ENCODE assay signal across 1 cellular context in the genomic region with DNA sequence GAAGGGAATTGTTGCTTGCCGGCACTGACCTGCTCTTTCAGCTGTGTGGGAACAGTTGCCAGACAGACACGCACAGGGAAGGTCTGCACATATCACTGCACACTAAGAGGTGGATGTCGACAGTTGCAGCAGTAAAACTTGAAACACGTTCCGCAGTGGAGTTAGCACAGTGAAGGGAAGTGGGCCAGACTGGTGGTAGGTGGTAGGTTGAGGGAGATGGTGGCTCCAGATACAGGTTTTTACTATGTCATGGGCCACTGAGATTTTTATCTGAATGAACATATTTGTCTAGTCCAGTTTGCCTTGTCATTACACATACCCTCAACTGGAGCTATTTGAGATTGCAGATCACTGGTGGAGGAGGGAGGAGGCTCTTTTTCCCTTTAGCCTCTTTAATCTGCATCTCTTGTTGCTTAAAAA.
A peak's percentile ranks its signal among the peaks of the same experiment; 100 is the strongest.
TF ChIP-seq lines count a peak whose summit lies in the region.

No MANE protein-coding gene starts in this region.

TF ChIP-seq in HEK293, 187 proteins besides CTCF, POLR2A, EP300 and RAD21:
- no peak for TF ChIP-seq ZNF530 (tag by site-specific recombination; IDR thresholded peaks at IDR 0.05; ENCODE audit: low read depth)
- TF ChIP-seq ZNF600 (tag by site-specific recombination; IDR thresholded peaks at IDR 0.05) = peak; percentile 55
